16 cellular contexts compared by ENCODE assay signal in the genomic region with DNA sequence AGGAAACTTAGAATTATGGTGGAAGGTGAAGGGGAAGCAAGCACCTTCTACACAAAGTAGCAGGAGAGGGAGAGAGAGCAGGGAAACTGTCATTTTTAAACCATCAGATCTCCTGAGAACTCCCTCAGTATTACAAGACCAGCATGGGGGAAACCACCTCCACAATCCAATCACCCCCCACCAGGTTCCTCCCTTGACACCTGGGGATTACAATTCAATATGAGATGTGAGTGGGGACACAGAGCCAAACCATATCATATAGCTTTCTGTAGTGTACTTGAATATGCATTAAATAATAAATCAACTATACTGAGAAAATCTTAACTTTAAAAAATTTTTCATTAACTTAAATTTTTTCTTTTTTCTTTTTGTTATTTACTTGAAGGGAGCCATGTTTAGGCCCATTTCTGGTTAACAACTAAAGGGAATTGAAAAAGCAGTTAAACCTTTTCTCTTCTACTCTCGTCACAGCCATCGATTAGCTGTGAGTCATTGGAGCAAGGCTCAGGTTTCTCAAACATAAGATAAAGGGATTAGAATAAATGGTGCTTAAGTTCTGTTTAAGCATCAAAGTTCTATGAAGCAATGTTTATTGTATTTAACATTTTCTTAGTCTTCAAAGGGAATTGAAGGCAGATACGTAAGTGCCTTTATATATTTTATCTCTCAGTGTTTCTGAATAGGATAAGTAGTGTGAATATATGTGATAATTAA.
DNase-seq lines count a peak whose midpoint lies in the region; ATAC-seq, FAIRE-seq and TF ChIP-seq lines count a peak whose summit lies in the region.
"Had no signal": no experiment of that assay in that cellular context is flagged by ENCODE, and none has a peak within 500 bp of the region (broad histone marks: within the 10 kb centered on the region; RNA-seq: fewer than 3 reads in every experiment).

No MANE protein-coding gene starts in this region.

- no peak for DNase-seq in A549 (ENCODE audit: low read depth in 1 of 2, low spot score in 1 of 2)
- peak; percentile 74 for DNase-seq in HT-29 (ENCODE audit: low spot score)
- DNase-seq in PC-3: peak; percentile 66
- peak in 1 of 3 donors; percentile 51 for DNase-seq in right lobe of liver
- no peak for DNase-seq in dermis blood vessel endothelial cell
- DNase-seq in tibial artery: no peak
- DNase-seq in activated CD4-positive, alpha-beta T cell treated with anti-CD3 and anti-CD28 coated beads, Interleukin-2, amount 10 ng/mL, durations not matched to agents 7 days and 5 days: no peak
- DNase-seq: activated CD8-positive, alpha-beta memory T cell treated with anti-CD3 and anti-CD28 coated beads, Interleukin-2, amount 50 U/mL, for 4 hours; amygdala; midbrain; NCI-H446; right cardiac atrium; stomach had no signal

- no peaks in the 10 kb centered on the region for H3K4me1 Mint-ChIP-seq in activated CD4-positive, alpha-beta T cell treated with anti-CD3 and anti-CD28 coated beads, Interleukin-2, amount 10 ng/mL, durations not matched to agents 7 days and 5 days

- H3K27me3 Mint-ChIP-seq in activated CD4-positive, alpha-beta T cell treated with anti-CD3 and anti-CD28 coated beads, Interleukin-2, amount 10 ng/mL, durations not matched to agents 7 days and 5 days: peaks cover 12% of the 10 kb centered on the region

- no TSS peak for BruUV-seq in PC-3 (replicated peaks; lab: Mats Ljungman, UMichigan)

- no peak for TF ChIP-seq RAD21 in A549 (conservative IDR thresholded peaks at IDR 0.05 in 1 of 2, IDR thresholded peaks at IDR 0.05 in 1 of 2)

- H3K27me3 ChIP-seq in PC-3 (ENCODE audit: low read length): no peaks in the 10 kb centered on the region
- no peaks in the 10 kb centered on the region for H3K27me3 ChIP-seq in right lobe of liver
- H3K27me3 ChIP-seq in tibial artery: no peaks in the 10 kb centered on the region
- H3K27me3 ChIP-seq: SJSA1, stomach had no signal

- no peaks in the 10 kb centered on the region for H3F3A ChIP-seq in PC-3 (ENCODE audit: low read length, unreplicated experiment)

- H2AFZ ChIP-seq in PC-3 (ENCODE audit: low read length): no peak overlapping the region

- ATAC-seq in A549 (no peak), PC-3 (peak; percentile 81), right lobe of liver (peak; percentile 72 to 84 (median 76)), HG02763 (IDR thresholded peaks at IDR 0.05; ENCODE audit: unreplicated experiment) (no peak)
- ATAC-seq: right cardiac atrium had no signal

- H3K9me2 ChIP-seq in PC-3 (replicated peaks; ENCODE audit: low read length): no peaks in the 10 kb centered on the region

- H3K36me3 ChIP-seq in PC-3 (ENCODE audit: low read depth, low read length) (no peaks in the 10 kb centered on the region), right lobe of liver (no peaks in the 10 kb centered on the region), tibial artery (no peaks in the 10 kb centered on the region)
- H3K36me3 ChIP-seq: SJSA1, stomach had no signal

- CTCF ChIA-PET in A549 (lab: Yijun Ruan, JAX) (no interaction called here), PC-3 (lab: Charles Lee) (no interaction called here)
- CTCF ChIA-PET in activated CD4-positive, alpha-beta T cell treated with anti-CD3 and anti-CD28 coated beads, Interleukin-2, amount 10 ng/mL, durations not matched to agents 7 days and 5 days (lab: Charles Lee): no interaction called here

- TF ChIP-seq CTCF in A549 (IDR thresholded peaks at IDR 0.05) (no peak), PC-3 (conservative IDR thresholded peaks at IDR 0.05; ENCODE audit: low read depth, low read length) (no peak), right lobe of liver (IDR thresholded peaks at IDR 0.05) (no peak), tibial artery (IDR thresholded peaks at IDR 0.05) (no peak)

- H3K4me3 ChIP-seq in A549 (no peak overlapping the region), PC-3 (ENCODE audit: low read length) (no peak overlapping the region), right lobe of liver (no peak overlapping the region), tibial artery (no peak overlapping the region)
- H3K4me3 ChIP-seq: SJSA1, stomach had no signal

- H4K20me1 ChIP-seq in PC-3 (ENCODE audit: low read length): no peaks in the 10 kb centered on the region

- H3K9ac ChIP-seq in PC-3 (ENCODE audit: low read length): no peak overlapping the region

- WGBS in A549 (ENCODE audit: missing lambda C conversion rate): 35% methylated on average over 3 of the region's 3 CpGs
- 43% methylated on average over 3 of the region's 3 CpGs for WGBS in right lobe of liver (ENCODE audit: insufficient coverage, low coverage, low lambda C conversion rate, missing lambda C conversion rate)

- H3K9me3 ChIP-seq in A549: no peaks in the 10 kb centered on the region
- H3K9me3 ChIP-seq in PC-3 (ENCODE audit: low read length): no peaks in the 10 kb centered on the region
- H3K9me3 ChIP-seq in right lobe of liver: no peaks in the 10 kb centered on the region
- no peaks in the 10 kb centered on the region for H3K9me3 ChIP-seq in tibial artery
- H3K9me3 ChIP-seq: SJSA1, stomach had no signal

- H3K79me2 ChIP-seq in PC-3 (ENCODE audit: low read length): no peaks in the 10 kb centered on the region

- H3K4me1 ChIP-seq in A549 (peaks cover 39% of the 10 kb centered on the region), PC-3 (ENCODE audit: insufficient read depth, low read length) (peaks cover 9% of the 10 kb centered on the region; the same call in 1 of the 2 replicates), right lobe of liver (peaks cover 0 to 27% (median 13%) of the 10 kb centered on the region in 4 donors), tibial artery (no peaks in the 10 kb centered on the region)
- H3K4me1 ChIP-seq: SJSA1 had no signal

- intact Hi-C loops in PC-3 (cut with micrococcal nuclease): loop anchor here (2.0 kb wide), 1 partner anchor 60 kb away; no protein-coding TSS in a partner anchor
- intact Hi-C loops in right lobe of liver (cut with DNase I): no loop called here
- intact Hi-C loops in tibial artery (cut with DNase I; ENCODE audit: low total_unique reads): no loop called here

- H3K27ac ChIP-seq in A549 (peak overlapping the region; percentile 32 to 76), PC-3 (ENCODE audit: low read length) (no peak overlapping the region), right lobe of liver (peak overlapping the region; percentile 71 to 84 (median 74)), tibial artery (no peak overlapping the region)
- H3K27ac ChIP-seq: SJSA1 had no signal

- POLR2A ChIA-PET in A549 (lab: Yijun Ruan, JAX): no interaction called here
- POLR2A ChIA-PET in PC-3 (lab: Charles Lee; ENCODE audit: unreplicated experiment): interaction anchor here (0.6 kb wide), 1 partner anchor 106 kb away, joined by 3 read pairs; no protein-coding TSS in a partner anchor
- POLR2A ChIA-PET in activated CD4-positive, alpha-beta T cell treated with anti-CD3 and anti-CD28 coated beads, Interleukin-2, amount 10 ng/mL, durations not matched to agents 7 days and 5 days (lab: Charles Lee): no interaction called here

- H3K4me2 ChIP-seq in A549: peak overlapping the region; percentile 59
- H3K4me2 ChIP-seq in PC-3 (ENCODE audit: low read length): no peak overlapping the region

- no peak for TF ChIP-seq EP300 in A549 (IDR thresholded peaks at IDR 0.05)

- no peaks in the 10 kb centered on the region for H3K9me3 Mint-ChIP-seq in activated CD4-positive, alpha-beta T cell treated with anti-CD3 and anti-CD28 coated beads, Interleukin-2, amount 10 ng/mL, durations not matched to agents 7 days and 5 days
- H3K9me3 Mint-ChIP-seq: T-helper 2 cell treated with Interferon-gamma antibody and Interleukin-4, amounts not matched to agents 5 μg/mL and 100 μg/mL, for 36 hours had no signal

- TF ChIP-seq POLR2A in A549 (IDR thresholded peaks at IDR 0.05; ENCODE audit: low read length) (no peak), right lobe of liver (IDR thresholded peaks at IDR 0.05) (no peak)

- FAIRE-seq in A549 (lab: Jason Lieb, UNC): peak; percentile 65

- H3K27ac Mint-ChIP-seq in activated CD4-positive, alpha-beta T cell treated with anti-CD3 and anti-CD28 coated beads, Interleukin-2, amount 10 ng/mL, durations not matched to agents 7 days and 5 days: no peak overlapping the region
- H3K27ac Mint-ChIP-seq: T-helper 2 cell treated with Interferon-gamma antibody and Interleukin-4, amounts not matched to agents 5 μg/mL and 100 μg/mL, for 36 hours had no signal

- no peaks in the 10 kb centered on the region for H3K36me3 Mint-ChIP-seq in activated CD4-positive, alpha-beta T cell treated with anti-CD3 and anti-CD28 coated beads, Interleukin-2, amount 10 ng/mL, durations not matched to agents 7 days and 5 days (ENCODE audit: low read depth)

- H3K4me3 Mint-ChIP-seq in activated CD4-positive, alpha-beta T cell treated with anti-CD3 and anti-CD28 coated beads, Interleukin-2, amount 10 ng/mL, durations not matched to agents 7 days and 5 days: no peak overlapping the region
- H3K4me3 Mint-ChIP-seq: T-helper 2 cell treated with Interferon-gamma antibody and Interleukin-4, amounts not matched to agents 5 μg/mL and 100 μg/mL, for 36 hours had no signal

TF ChIP-seq in A549, 52 proteins besides CTCF, POLR2A, EP300 and RAD21:
- no peak for TF ChIP-seq CHD2 (IDR thresholded peaks at IDR 0.05; ENCODE audit: low read length, partially characterized antibody)
- no peak for TF ChIP-seq JUN (IDR thresholded peaks at IDR 0.05)
- TF ChIP-seq RARB (CRISPR knock-in tag; IDR thresholded peaks at IDR 0.05): no peak
- TF ChIP-seq POLR2AphosphoS2 (conservative IDR thresholded peaks at IDR 0.05; ENCODE audit: low read length): no peak
- peak; percentile 32; the same call in 1 of the 2 replicates for TF ChIP-seq JUNB (IDR thresholded peaks at IDR 0.05)

Comparison
In these comparisons a context has a peak if more than half of its experiments do, and no peak if none do; other contexts are left out.
1. ATAC-seq: peak in PC-3 (single experiment) and right lobe of liver (4 of 4); none in A549 (0 of 2) and HG02763 (single experiment).
2. DNase-seq: peak in HT-29 (single experiment) and PC-3 (single experiment); none in A549 (0 of 2), dermis blood vessel endothelial cell (single experiment), tibial artery (0 of 2) and activated CD4-positive, alpha-beta T cell treated with anti-CD3 and anti-CD28 coated beads, Interleukin-2, amount 10 ng/mL, durations not matched to agents 7 days and 5 days (single experiment).
3. H3K27ac ChIP-seq: peak in A549 (2 of 2) and right lobe of liver (3 of 3); none in PC-3 (single experiment) and tibial artery (0 of 2).